ENCODE assay signal across 8 cellular contexts in genomic region chr1:6385673-6386191, GRCh38. TPM values are rescaled to one million over a fixed set of nuclear protein-coding genes. Genes with fewer than 3 reads are reported as not detected.
DNase-seq lines count a peak whose midpoint lies in the region; ATAC-seq and TF ChIP-seq lines count a peak whose summit lies in the region.

No MANE protein-coding gene starts in this region.

- no peak overlapping the region for H3K4me3 ChIP-seq in mucosa of descending colon

- peak in 8 of 14 donors; percentile 10 to 63 (median 40) for DNase-seq in C1 segment of cervical spinal cord (lab: John Stamatoyannopoulos, UW)
- peak; percentile 98 for DNase-seq in NCI-H510A (lab: John Stamatoyannopoulos, UW)
- peak; percentile 78 for DNase-seq in epidermal melanocyte (ENCODE audit: insufficient read length, low spot score)
- DNase-seq in mucosa of descending colon = peak in 2 of 3 donors; percentile 33 to 44
- no peak for DNase-seq in activated CD4-positive, alpha-beta T cell treated with anti-CD3 and anti-CD28 coated beads for 1 hour

- H3K36me3 ChIP-seq in mucosa of descending colon (ENCODE audit: low read depth) = no peaks in the 10 kb centered on the region

- intact Hi-C loops in mucosa of descending colon (cut with DNase I, micrococcal nuclease) = no loop called here

- no peaks in the 10 kb centered on the region for H3K9me3 ChIP-seq in mucosa of descending colon

- peak; percentile 80 for ATAC-seq in mucosa of descending colon
- ATAC-seq in HG03521 (IDR thresholded peaks at IDR 0.05; ENCODE audit: unreplicated experiment) = no peak
- no peak for ATAC-seq in GM19397 (IDR thresholded peaks at IDR 0.05; ENCODE audit: unreplicated experiment)
- no peak for ATAC-seq in HG02759 (IDR thresholded peaks at IDR 0.05; ENCODE audit: unreplicated experiment)

- TF ChIP-seq CTCF in mucosa of descending colon (IDR thresholded peaks at IDR 0.05) = no peak

- peaks cover 4% of the 10 kb centered on the region for H3K4me1 ChIP-seq in mucosa of descending colon (ENCODE audit: low read depth)

RNA-seq across cellular contexts. Expression of gene ACOT7, which starts 7.8 kb away (rescaled TPM):
- total RNA-seq in mucosa of descending colon = 10 to 100 TPM; 37.9 to 60.1 (median 42.7) TPM

RNA-seq across cellular contexts. Expression of gene HES2, which starts 34.0 kb away (rescaled TPM):
- 10 to 100 TPM in 2 of 3 donors, 1 to 10 TPM in 1; 8.6 to 23.0 (median 22.4) TPM for total RNA-seq in mucosa of descending colon

RNA-seq across cellular contexts. Expression of gene ESPN, which starts 38.8 kb away (rescaled TPM):
- total RNA-seq in mucosa of descending colon = 100 to 1,000 TPM in 2 of 3 donors, 10 to 100 TPM in 1; 65.7 to 137 (median 124) TPM
